ENCODE assay signal across 13 cellular contexts in genomic region chr9:68933434-68934318, GRCh38.
A peak's percentile ranks its signal among the peaks of the same experiment; 100 is the strongest.
DNase-seq lines count a peak whose midpoint lies in the region; ATAC-seq and TF ChIP-seq lines count a peak whose summit lies in the region.
"Had no signal": no experiment of that assay in that cellular context is flagged by ENCODE, and none has a peak within 500 bp of the region (broad histone marks: within the 10 kb centered on the region; RNA-seq: fewer than 3 reads in every experiment).

No MANE protein-coding gene starts in this region.

- no peak for TF ChIP-seq CTCF in OCI-LY3 (IDR thresholded peaks at IDR 0.05; ENCODE audit: low read depth, low read length)

- H4K20me1 ChIP-seq in OCI-LY3 (ENCODE audit: insufficient read depth, low read length): 0 out of 2 replicates have a peak, but pooled peaks cover 3% of the 10 kb centered on the region

- peak overlapping the region in 1 of 7 donors; percentile 29 for H3K27ac Mint-ChIP-seq in CD4-positive, alpha-beta memory T cell
- H3K27ac Mint-ChIP-seq: CD8-positive, alpha-beta memory T cell had no signal

- peaks cover 47% of the 10 kb centered on the region for H3K27me3 ChIP-seq in OCI-LY3 (ENCODE audit: low read depth, low read length)
- no peaks in the 10 kb centered on the region for H3K27me3 ChIP-seq in CD4-positive, alpha-beta memory T cell (ENCODE audit: insufficient read depth, low read length)

- H3K9me3 Mint-ChIP-seq in CD4-positive, alpha-beta memory T cell: peaks cover 0 to 2% (median 0%) of the 10 kb centered on the region in 8 donors
- H3K9me3 Mint-ChIP-seq: CD8-positive, alpha-beta memory T cell had no signal

- no peak overlapping the region for H3K4me3 ChIP-seq in OCI-LY3 (ENCODE audit: low read length)
- H3K4me3 ChIP-seq in CD4-positive, alpha-beta memory T cell (ENCODE audit: low read length in 2 of 2): no peak overlapping the region

- H3K4me1 ChIP-seq in OCI-LY3 (ENCODE audit: low read length): peaks cover 18% of the 10 kb centered on the region
- peaks cover 14% of the 10 kb centered on the region for H3K4me1 ChIP-seq in CD4-positive, alpha-beta memory T cell (ENCODE audit: insufficient read depth, low read length)
- H3K4me1 ChIP-seq: foreskin keratinocyte had no signal

- no peaks in the 10 kb centered on the region for H3K79me2 ChIP-seq in OCI-LY3 (ENCODE audit: low read length)

- no peak overlapping the region for H2AFZ ChIP-seq in OCI-LY3 (ENCODE audit: low read depth, low read length)

- H3K4me3 Mint-ChIP-seq in CD4-positive, alpha-beta memory T cell: no peak overlapping the region
- H3K4me3 Mint-ChIP-seq: CD8-positive, alpha-beta memory T cell had no signal

- no peaks in the 10 kb centered on the region for H3K9me3 ChIP-seq in OCI-LY3 (ENCODE audit: insufficient read depth, low read length)
- H3K9me3 ChIP-seq in CD4-positive, alpha-beta memory T cell (ENCODE audit: control insufficient read depth in 1 of 2, low read length in 2 of 2): no peaks in the 10 kb centered on the region

- no peaks in the 10 kb centered on the region for H3K36me3 Mint-ChIP-seq in CD4-positive, alpha-beta memory T cell
- H3K36me3 Mint-ChIP-seq: CD8-positive, alpha-beta memory T cell had no signal

- ATAC-seq in GM18505 (IDR thresholded peaks at IDR 0.05; ENCODE audit: unreplicated experiment) (peak; percentile 93), GM21381 (IDR thresholded peaks at IDR 0.05; ENCODE audit: unreplicated experiment) (peak; percentile 99), HG03039 (IDR thresholded peaks at IDR 0.05; ENCODE audit: unreplicated experiment) (peak; percentile 95)
- ATAC-seq: foreskin keratinocyte had no signal

- H3K9ac ChIP-seq in OCI-LY3 (ENCODE audit: low read length): no peak overlapping the region

- peak overlapping the region; percentile 51 for H3K4me2 ChIP-seq in OCI-LY3 (ENCODE audit: low read length)

- POLR2A ChIA-PET in CD4-positive, alpha-beta memory T cell (lab: Charles Lee; ENCODE audit: partially characterized antibody): no interaction called here

- no peaks in the 10 kb centered on the region for H3K36me3 ChIP-seq in OCI-LY3 (replicated peaks; ENCODE audit: low read depth, low read length)
- no peaks in the 10 kb centered on the region for H3K36me3 ChIP-seq in CD4-positive, alpha-beta memory T cell (ENCODE audit: insufficient read depth, low read length)

- TF ChIP-seq POLR2A in GM18505 (IDR thresholded peaks at IDR 0.05; ENCODE audit: borderline replicate concordance, extremely low read depth, insufficient read depth, insufficient read length): no peak

- H3K4me1 Mint-ChIP-seq in CD4-positive, alpha-beta memory T cell: peaks cover 7 to 10% (median 9%) of the 10 kb centered on the region in 4 donors

- DNase-seq in CD4-positive, alpha-beta memory T cell: no peak
- DNase-seq in islet precursor cell (no peak), cortex of kidney (lab: John Stamatoyannopoulos, UW) (no peak)
- no peak for DNase-seq in stimulated activated CD4-positive, alpha-beta T cell treated with anti-CD3 and anti-CD28 coated beads, Interleukin-15, amount 100 ng/mL, for 24 hours
- DNase-seq: CD8-positive, alpha-beta memory T cell; foreskin keratinocyte; GOT3; mesendoderm; T-helper 9 cell had no signal

- H3K27ac ChIP-seq in OCI-LY3 (ENCODE audit: low read length): no peak overlapping the region
- no peak overlapping the region for H3K27ac ChIP-seq in CD4-positive, alpha-beta memory T cell (ENCODE audit: low read depth, low read length)
- H3K27ac ChIP-seq: foreskin keratinocyte had no signal

- H3K27me3 Mint-ChIP-seq in CD4-positive, alpha-beta memory T cell: peaks cover 14 to 20% of the 10 kb centered on the region in 2 donors

- intact Hi-C loops in CD4-positive, alpha-beta memory T cell (cut with micrococcal nuclease): no loop called here

- CTCF ChIA-PET in CD4-positive, alpha-beta memory T cell (lab: Charles Lee; ENCODE audit: partially characterized antibody): no interaction called here
